ENCODE assay signal across 1 cellular context in genomic region chr17:8609910-8610309, GRCh38.
TF ChIP-seq lines count a peak whose summit lies in the region.

No MANE protein-coding gene starts in this region.

TF ChIP-seq in GM23338, 12 proteins besides CTCF, POLR2A, EP300 and RAD21 (continued from another document):
- TF ChIP-seq ZNF462 (CRISPR knock-in tag; IDR thresholded peaks at IDR 0.05) (no peak), EZH2 (IDR thresholded peaks at IDR 0.05; ENCODE audit: low read depth, unreplicated experiment) (no peak), CREB1 (CRISPR knock-in tag; IDR thresholded peaks at IDR 0.05; ENCODE audit: low read depth) (no peak), ETS1 (IDR thresholded peaks at IDR 0.05) (no peak), ZNF114 (CRISPR knock-in tag; IDR thresholded peaks at IDR 0.05) (no peak), NANOG (IDR thresholded peaks at IDR 0.05; ENCODE audit: borderline replicate concordance) (no peak), STAT1 (IDR thresholded peaks at IDR 0.05; ENCODE audit: unreplicated experiment) (no peak), JUNB (IDR thresholded peaks at IDR 0.05; ENCODE audit: unreplicated experiment) (no peak), EZH2phosphoT487 (IDR thresholded peaks at IDR 0.05; ENCODE audit: unreplicated experiment) (no peak)
TF ChIP-seq in GM23338: peak in this region for 0.
